Comparison of ENCODE assay signal across 6 cellular contexts in genomic region chr5:14797385-14797784, GRCh38.
A peak's percentile ranks its signal among the peaks of the same experiment; 100 is the strongest.
DNase-seq lines count a peak whose midpoint lies in the region; ATAC-seq, FAIRE-seq and TF ChIP-seq lines count a peak whose summit lies in the region.
"Not testable (repeated sequence)": the region's sequence is repeated elsewhere in the genome, so short reads cannot be mapped to it uniquely, and the experiment has no call there.

No MANE protein-coding gene starts in this region.

- 95 to 98% methylated on average over 4 of the region's 4 CpGs for WGBS in GM23248 (ENCODE audit: low coverage in 1 of 2, low lambda C conversion rate in 2 of 2, missing lambda C conversion rate in 2 of 2), 2 experiments

- peak; percentile 21 for DNase-seq in GM23248
- peak; percentile 32 for DNase-seq in LHCN-M2 (ENCODE audit: low read depth)
- not testable (repeated sequence) for DNase-seq in T-helper 17 cell; dorsolateral prefrontal cortex; osteoblast (ENCODE audit: insufficient read length, low spot score, missing footprints)
- peak; percentile 54 for DNase-seq in astrocyte (ENCODE audit: low read depth)

- ATAC-seq in T-helper 17 cell, result not testable (repeated sequence)

- H3K27me3 ChIP-seq in GM23248 (replicated peaks; ENCODE audit: insufficient read depth); astrocyte (ENCODE audit: insufficient read depth, low read length); dorsolateral prefrontal cortex; osteoblast (ENCODE audit: insufficient read depth, low read length): not testable (repeated sequence)

- FAIRE-seq in astrocyte (lab: Jason Lieb, UNC), result not testable (repeated sequence)

- H3K36me3 ChIP-seq in GM23248 (ENCODE audit: low read depth); astrocyte (ENCODE audit: insufficient read depth, low read length): not testable (repeated sequence)
- H3K36me3 ChIP-seq in osteoblast (ENCODE audit: insufficient read depth, low read length), result peaks cover 14% of the 10 kb centered on the region

- not testable (repeated sequence) for H2AFZ ChIP-seq in GM23248; astrocyte (ENCODE audit: low read depth, low read length); osteoblast (ENCODE audit: low read length)

- not testable (repeated sequence) for H3K9me3 Mint-ChIP-seq in astrocyte (ENCODE audit: unreplicated experiment)

- not testable (repeated sequence) for H3K4me3 Mint-ChIP-seq in T-helper 17 cell; astrocyte (ENCODE audit: unreplicated experiment)

- H3K27me3 Mint-ChIP-seq in T-helper 17 cell; astrocyte (ENCODE audit: low read depth, unreplicated experiment): not testable (repeated sequence)

- H3K79me2 ChIP-seq in GM23248 (ENCODE audit: insufficient read depth) (peaks cover 15% of the 10 kb centered on the region; the same call in 1 of the 2 replicates), osteoblast (ENCODE audit: insufficient read depth, low read length) (peaks cover 61% of the 10 kb centered on the region)
- not testable (repeated sequence) for H3K79me2 ChIP-seq in astrocyte (ENCODE audit: insufficient read depth, low read length)

- intact Hi-C loops in dorsolateral prefrontal cortex (cut with DNase I), result not testable (repeated sequence)

- 0 out of 2 replicates have a peak overlapping the region, but pooled peaks have one; percentile 9 for H3K27ac ChIP-seq in GM23248
- peak overlapping the region; percentile 31 for H3K27ac ChIP-seq in astrocyte (ENCODE audit: low read depth, low read length)
- H3K27ac ChIP-seq in dorsolateral prefrontal cortex, result peak overlapping the region in 32 of 59 donors; percentile 3 to 79 (median 48)
- peak overlapping the region; percentile 42 for H3K27ac ChIP-seq in osteoblast (ENCODE audit: low read depth, low read length)

- not testable (repeated sequence) for H3K9ac ChIP-seq in GM23248; astrocyte (ENCODE audit: low read length)

- H3K9me2 ChIP-seq in GM23248 (ENCODE audit: insufficient read depth), result not testable (repeated sequence)

- not testable (repeated sequence) for TF ChIP-seq CTCF in astrocyte (IDR thresholded peaks at IDR 0.05; ENCODE audit: insufficient read depth, low read depth, low read length); dorsolateral prefrontal cortex (IDR thresholded peaks at IDR 0.05 in 54 of 56, conservative IDR thresholded peaks at IDR 0.05 in 2 of 56; ENCODE audit: low read depth in 1 of 56, partially characterized antibody in 56 of 56); osteoblast (IDR thresholded peaks at IDR 0.05; ENCODE audit: extremely low read depth, low read depth, low read length)

- not testable (repeated sequence) for H3K4me1 ChIP-seq in GM23248 (ENCODE audit: insufficient read depth); astrocyte (ENCODE audit: insufficient read depth, low read length); osteoblast (ENCODE audit: insufficient read depth, low read length)

- not testable (repeated sequence) for H3K4me2 ChIP-seq in GM23248 (ENCODE audit: unreplicated experiment); osteoblast (ENCODE audit: insufficient read depth, low read length)
- peak overlapping the region; percentile 39 for H3K4me2 ChIP-seq in astrocyte (ENCODE audit: low read length)

- peaks cover 32% of the 10 kb centered on the region for H3K4me1 Mint-ChIP-seq in T-helper 17 cell
- peaks cover 22% of the 10 kb centered on the region for H3K4me1 Mint-ChIP-seq in astrocyte (ENCODE audit: low read depth, unreplicated experiment)

- H3K27ac Mint-ChIP-seq in T-helper 17 cell, result peak overlapping the region; percentile 29
- not testable (repeated sequence) for H3K27ac Mint-ChIP-seq in astrocyte (ENCODE audit: unreplicated experiment)

- H3F3A ChIP-seq in GM23248 (ENCODE audit: insufficient read depth), result not testable (repeated sequence)

- H3K4me3 ChIP-seq in GM23248; astrocyte (ENCODE audit: insufficient read depth, low read depth, low read length); dorsolateral prefrontal cortex; osteoblast (ENCODE audit: insufficient read depth, low read length): not testable (repeated sequence)

- in situ Hi-C loops in GM23248 (cut with MboI), result not testable (repeated sequence)

- H3K36me3 Mint-ChIP-seq in T-helper 17 cell (ENCODE audit: low read depth); astrocyte (ENCODE audit: low read depth, unreplicated experiment): not testable (repeated sequence)

- H3K9me3 ChIP-seq in GM23248 (ENCODE audit: low read depth); T-helper 17 cell (ENCODE audit: control insufficient read depth, low read length, poor library complexity, severe bottlenecking); astrocyte (ENCODE audit: insufficient read depth, low read depth, low read length); osteoblast (ENCODE audit: low read depth, low read length): not testable (repeated sequence)

- H4K20me1 ChIP-seq in GM23248 (ENCODE audit: insufficient read depth); astrocyte (ENCODE audit: insufficient read depth, low read length): not testable (repeated sequence)
- peaks cover 17% of the 10 kb centered on the region for H4K20me1 ChIP-seq in osteoblast (ENCODE audit: insufficient read depth, low read length)
